Comparison of ENCODE assay signal across 1 cellular context in the genomic region with DNA sequence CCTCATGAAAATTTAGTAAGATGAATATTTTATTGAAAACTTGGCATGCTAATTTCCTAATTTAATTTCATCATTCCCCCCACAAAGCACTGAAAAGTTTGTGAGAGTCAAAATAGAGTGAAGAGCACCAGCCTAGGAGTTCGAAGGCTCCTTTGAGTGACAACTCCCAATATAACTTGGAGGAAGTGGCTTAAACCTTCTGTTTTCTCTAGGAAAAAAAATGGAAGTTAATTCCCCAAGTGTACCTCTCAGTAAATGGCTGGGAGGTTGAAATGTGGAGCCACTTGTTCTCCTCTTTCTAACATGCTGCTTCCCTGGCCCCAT.
A peak's percentile ranks its signal among the peaks of the same experiment; 100 is the strongest.
TF ChIP-seq lines count a peak whose summit lies in the region.

No MANE protein-coding gene starts in this region.

TF ChIP-seq in K562, 482 proteins besides CTCF, POLR2A, EP300 and RAD21 (continued from another document):
- TF ChIP-seq PBX2 (CRISPR knock-in tag; IDR thresholded peaks at IDR 0.05; ENCODE audit: low read depth), result no peak
- TF ChIP-seq PBX2 (tag; conservative IDR thresholded peaks at IDR 0.05; ENCODE audit: low read depth), result 0 out of 2 replicates have a peak, but pooled peaks have one; percentile 20
- no peak for TF ChIP-seq HDAC3 (IDR thresholded peaks at IDR 0.05; ENCODE audit: borderline replicate concordance, partially characterized antibody)
